ENCODE assay signal across 12 cellular contexts in genomic region chr3:183180105-183180763, GRCh38. TPM values are rescaled to one million over a fixed set of nuclear protein-coding genes. Genes with fewer than 3 reads are reported as not detected.
DNase-seq lines count a peak whose midpoint lies in the region; ATAC-seq and TF ChIP-seq lines count a peak whose summit lies in the region.
"Had no signal": no experiment of that assay in that cellular context is flagged by ENCODE, and none has a peak within 500 bp of the region (broad histone marks: within the 10 kb centered on the region; RNA-seq: fewer than 3 reads in every experiment).

No MANE protein-coding gene starts in this region.

- ATAC-seq in GM18861 (IDR thresholded peaks at IDR 0.05; ENCODE audit: unreplicated experiment): no peak
- no peak for ATAC-seq in GM18868 (IDR thresholded peaks at IDR 0.05; ENCODE audit: unreplicated experiment)

- peak overlapping the region; percentile 47 for H3K4me3 Mint-ChIP-seq in osteocyte (ENCODE audit: unreplicated experiment)

- no peaks in the 10 kb centered on the region for H3K9me3 Mint-ChIP-seq in osteocyte (ENCODE audit: unreplicated experiment)

- peak; percentile 48 for DNase-seq in ELR (ENCODE audit: low read depth)
- peak; percentile 56 for DNase-seq in NCI-H69 (lab: John Stamatoyannopoulos, UW)
- DNase-seq in fibroblast of lung (ENCODE audit: low read depth in 2 of 2): peak in 1 of 2 donors; percentile 29
- DNase-seq in osteocyte (ENCODE audit: extremely low spot score, unreplicated experiment): no peak
- DNase-seq in osteoblast (ENCODE audit: insufficient read length, low spot score, missing footprints): no peak
- DNase-seq: activated gamma-delta T cell treated with Interleukin-2 at 50 U/mL for 16 hours, islet precursor cell, NCI-H1694 treated with DMSO at 0.1 percent for 48 hours had no signal

- H3K4me1 Mint-ChIP-seq in osteocyte (ENCODE audit: unreplicated experiment): peaks cover 13% of the 10 kb centered on the region

- no peaks in the 10 kb centered on the region for H3K79me2 ChIP-seq in fibroblast of lung (ENCODE audit: control insufficient read depth, insufficient read depth, low read length)
- H3K79me2 ChIP-seq in osteoblast (ENCODE audit: insufficient read depth, low read length): no peaks in the 10 kb centered on the region

- no peak for TF ChIP-seq CTCF in fibroblast of lung (conservative IDR thresholded peaks at IDR 0.05 in 1 of 2, IDR thresholded peaks at IDR 0.05 in 1 of 2; ENCODE audit: low read depth in 1 of 2, low read length in 2 of 2)
- no peak for TF ChIP-seq CTCF in osteocyte (IDR thresholded peaks at IDR 0.05)
- no peak for TF ChIP-seq CTCF in osteoblast (IDR thresholded peaks at IDR 0.05; ENCODE audit: extremely low read depth, low read depth, low read length)

- H3K4me1 ChIP-seq in fibroblast of lung (ENCODE audit: control insufficient read depth, extremely low read depth, insufficient read depth, low read length) (no peaks in the 10 kb centered on the region), osteoblast (ENCODE audit: insufficient read depth, low read length) (peaks cover 10% of the 10 kb centered on the region)
- H3K4me1 ChIP-seq: prostate gland had no signal

- no peaks in the 10 kb centered on the region for H3K36me3 Mint-ChIP-seq in osteocyte (ENCODE audit: unreplicated experiment)

- H3K9me3 ChIP-seq in fibroblast of lung (ENCODE audit: control insufficient read depth, insufficient read depth, low read depth, low read length): no peaks in the 10 kb centered on the region
- no peaks in the 10 kb centered on the region for H3K9me3 ChIP-seq in osteoblast (ENCODE audit: low read depth, low read length)
- H3K9me3 ChIP-seq: prostate gland had no signal

- H3K4me3 ChIP-seq in fibroblast of lung (replicated peaks in 1 of 4; ENCODE audit: control extremely low read depth in 1 of 4, insufficient read depth in 1 of 4, low read depth in 3 of 4, low read length in 4 of 4): peak overlapping the region in 1 of 4 experiments; percentile 31
- no peak overlapping the region for H3K4me3 ChIP-seq in osteoblast (ENCODE audit: insufficient read depth, low read length)

- H3K4me2 ChIP-seq in fibroblast of lung (ENCODE audit: extremely low read depth, insufficient read depth, low read length) (peak overlapping the region; percentile 32), osteoblast (ENCODE audit: insufficient read depth, low read length) (no peak overlapping the region)

- H4K20me1 ChIP-seq in fibroblast of lung (ENCODE audit: control insufficient read depth, extremely low read depth, insufficient read depth, low read length): no peaks in the 10 kb centered on the region
- H4K20me1 ChIP-seq in osteoblast (ENCODE audit: insufficient read depth, low read length): no peaks in the 10 kb centered on the region

- H3K27ac ChIP-seq in fibroblast of lung (ENCODE audit: insufficient read depth, low read length) (no peak overlapping the region), osteoblast (ENCODE audit: low read depth, low read length) (no peak overlapping the region)

- H3K36me3 ChIP-seq in fibroblast of lung (ENCODE audit: control insufficient read depth, insufficient read depth, low read length) (no peaks in the 10 kb centered on the region), osteoblast (ENCODE audit: insufficient read depth, low read length) (no peaks in the 10 kb centered on the region)
- H3K36me3 ChIP-seq: prostate gland had no signal

- no peak overlapping the region for H3K27ac Mint-ChIP-seq in osteocyte (ENCODE audit: unreplicated experiment)

- peaks cover 10% of the 10 kb centered on the region for H3K27me3 ChIP-seq in fibroblast of lung (ENCODE audit: control insufficient read depth, insufficient read depth, low read length)
- H3K27me3 ChIP-seq in osteoblast (ENCODE audit: insufficient read depth, low read length): peaks cover 30% of the 10 kb centered on the region

- peaks cover 14% of the 10 kb centered on the region for H3K27me3 Mint-ChIP-seq in osteocyte (ENCODE audit: unreplicated experiment)

- H2AFZ ChIP-seq in fibroblast of lung (ENCODE audit: low read length) (peak overlapping the region; percentile 22), osteoblast (ENCODE audit: low read length) (no peak overlapping the region)

- H3K9ac ChIP-seq in fibroblast of lung (ENCODE audit: insufficient read depth, low read length): no peak overlapping the region

RNA-seq across cellular contexts. Expression of gene LAMP3, which starts 17.7 kb away (rescaled TPM):
- total RNA-seq in fibroblast of lung (0.17 and 1.3 TPM in 2 replicates), osteocyte (2.3 and 2.9 TPM in 2 replicates), osteoblast (under 0.01 TPM in 2 replicates)
- not detected in 2 replicates for polyA plus RNA-seq in fibroblast of lung
- not detected in 2 replicates for polyA plus RNA-seq in fibroblast of lung (2012)
- not detected in 2 replicates for polyA minus RNA-seq in fibroblast of lung (ENCODE audit: low replicate concordance)
- total RNA-seq: OCI-LY7 had no signal

Comparison
In these comparisons a context has a peak if more than half of its experiments do, and no peak if none do; other contexts are left out.
1. DNase-seq: peak in ELR (single experiment) and NCI-H69 (single experiment); none in osteocyte (single experiment) and osteoblast (single experiment).